18 cellular contexts compared by ENCODE assay signal in the genomic region with DNA sequence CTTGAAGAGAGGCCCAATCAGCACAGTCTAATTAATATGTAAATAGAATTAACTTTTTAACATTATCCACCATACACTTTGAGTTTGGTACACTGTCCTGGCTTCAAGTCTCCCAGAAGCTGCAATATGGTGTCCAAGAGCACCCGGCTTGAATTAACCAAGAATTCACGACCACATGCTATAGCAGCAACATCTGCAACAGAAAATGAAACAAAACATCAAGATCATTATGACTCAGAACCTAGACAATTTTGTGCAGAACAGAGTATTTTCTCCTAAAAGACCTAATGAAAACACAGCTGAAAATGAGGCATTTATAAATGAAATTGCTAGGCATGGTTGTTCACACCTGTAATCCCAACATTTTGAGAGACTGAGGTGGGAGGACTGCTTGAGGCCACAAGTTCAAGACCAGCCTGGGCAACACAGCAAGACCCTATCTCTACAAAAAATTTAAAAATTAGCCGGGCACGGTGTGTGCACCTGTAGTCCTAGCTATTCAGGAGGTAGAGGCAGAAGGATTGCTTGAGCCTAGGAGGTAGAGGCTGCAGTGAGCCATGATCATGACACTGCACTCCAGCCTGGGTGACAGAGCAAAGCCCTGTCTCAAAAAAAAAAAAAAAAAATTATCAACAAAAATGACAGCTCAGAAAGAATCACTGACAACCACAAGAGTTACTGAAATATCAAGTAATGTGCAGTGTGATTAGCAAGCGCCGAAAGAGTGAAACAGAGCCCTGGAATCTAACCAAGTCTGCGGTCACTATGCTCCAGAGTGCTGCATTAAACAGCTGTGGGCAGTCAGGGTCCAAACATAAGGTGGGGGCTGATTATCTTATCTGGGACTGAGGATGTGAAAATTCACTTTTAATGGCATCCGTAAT. TPM values are rescaled to one million over a fixed set of nuclear protein-coding genes. Genes with fewer than 3 reads are reported as not detected.
DNase-seq lines count a peak whose midpoint lies in the region; ATAC-seq and TF ChIP-seq lines count a peak whose summit lies in the region.
"Had no signal": no experiment of that assay in that cellular context is flagged by ENCODE, and none has a peak within 500 bp of the region (broad histone marks: within the 10 kb centered on the region; RNA-seq: fewer than 3 reads in every experiment).

No MANE protein-coding gene starts in this region.

- no peaks in the 10 kb centered on the region for H3K9me3 Mint-ChIP-seq in chondrocyte (ENCODE audit: low read depth)
- H3K9me3 Mint-ChIP-seq in CD8-positive, alpha-beta memory T cell, result no peaks in the 10 kb centered on the region
- H3K9me3 Mint-ChIP-seq: activated T-helper 2 cell treated with anti-CD3 and anti-CD28 coated beads, Interferon-gamma antibody, Interleukin-2, Interleukin-4, amounts not matched to agents 10 μg/mL and 5 μg/mL and 100 μg/mL, durations not matched to agents 14 hours and 24 hours and 36 hours; IgD-negative memory B cell had no signal

- no peaks in the 10 kb centered on the region for H3K9me2 ChIP-seq in MM.1S (replicated peaks; ENCODE audit: insufficient read depth, low read length)

- no peaks in the 10 kb centered on the region for H3K36me3 Mint-ChIP-seq in chondrocyte (ENCODE audit: low read depth)
- peaks cover 0 to 4% (median 0%) of the 10 kb centered on the region in 3 donors for H3K36me3 Mint-ChIP-seq in CD8-positive, alpha-beta memory T cell
- H3K36me3 Mint-ChIP-seq: IgD-negative memory B cell had no signal

- H3K9ac ChIP-seq in MM.1S (ENCODE audit: low read length), result no peak overlapping the region

- intact Hi-C loops in left ventricle myocardium superior (cut with micrococcal nuclease), result no loop called here
- intact Hi-C loops in Right ventricle myocardium inferior (cut with DNase I), result no loop called here

- H3K4me1 ChIP-seq in MM.1S (ENCODE audit: low read length), result peaks cover 17% of the 10 kb centered on the region
- H3K4me1 ChIP-seq in CD8-positive, alpha-beta memory T cell (ENCODE audit: insufficient read depth, low read length), result no peaks in the 10 kb centered on the region
- H3K4me1 ChIP-seq: ascending aorta, gastrocnemius medialis had no signal

- peak overlapping the region; percentile 40; the same call in 1 of the 2 replicates for H3K4me2 ChIP-seq in MM.1S (ENCODE audit: low read depth, low read length)

- H3K4me1 Mint-ChIP-seq in chondrocyte (ENCODE audit: low read depth), result peaks cover 51% of the 10 kb centered on the region
- H3K4me1 Mint-ChIP-seq in CD8-positive, alpha-beta memory T cell, result no peaks in the 10 kb centered on the region

- no peaks in the 10 kb centered on the region for H3K27me3 Mint-ChIP-seq in chondrocyte (ENCODE audit: low read depth)
- peaks cover under 1 to 2% of the 10 kb centered on the region in 2 donors for H3K27me3 Mint-ChIP-seq in CD8-positive, alpha-beta memory T cell
- H3K27me3 Mint-ChIP-seq: IgD-negative memory B cell had no signal

- DNase-seq in left ventricle myocardium superior, result no peak
- no peak for DNase-seq in Right ventricle myocardium inferior (ENCODE audit: missing footprints)
- DNase-seq in MM.1S, result peak; percentile 58
- no peak for DNase-seq in chondrocyte (ENCODE audit: low spot score)
- DNase-seq in NCI-H2227 treated with DMSO at 0.1 percent for 48 hours (lab: John Stamatoyannopoulos, UW), result no peak
- no peak for DNase-seq in CD8-positive, alpha-beta memory T cell
- DNase-seq in stimulated activated CD4-positive, alpha-beta T cell treated with anti-CD3 and anti-CD28 coated beads, Interleukin-4, amount 100 ng/mL, for 24 hours, result no peak
- DNase-seq: ACHN; activated CD4-positive, alpha-beta T cell treated with anti-CD3 and anti-CD28 coated beads for 48 hours; gastrocnemius medialis; NCI-H1417; NCI-H446 treated with DMSO at 0.1 percent for 48 hours; PC-3; substantia nigra had no signal

- H3F3A ChIP-seq in MM.1S (ENCODE audit: insufficient read depth, low read length), result peaks cover 17% of the 10 kb centered on the region

- no peaks in the 10 kb centered on the region for H4K20me1 ChIP-seq in MM.1S (ENCODE audit: insufficient read depth, low read length)

- H2AFZ ChIP-seq in MM.1S (ENCODE audit: low read length), result no peak overlapping the region

- ATAC-seq in left ventricle myocardium superior, result peak; percentile 55
- ATAC-seq in Right ventricle myocardium inferior, result no peak
- no peak for ATAC-seq in GM18502 (IDR thresholded peaks at IDR 0.05; ENCODE audit: poor library complexity, unreplicated experiment)
- ATAC-seq: gastrocnemius medialis, PC-3 had no signal

- POLR2A ChIA-PET in CD8-positive, alpha-beta memory T cell (lab: Charles Lee), result no interaction called here

- no peaks in the 10 kb centered on the region for H3K9me3 ChIP-seq in MM.1S (replicated peaks; ENCODE audit: insufficient read depth, low read length)
- no peaks in the 10 kb centered on the region for H3K9me3 ChIP-seq in CD8-positive, alpha-beta memory T cell (ENCODE audit: low read length)
- H3K9me3 ChIP-seq: ascending aorta, gastrocnemius medialis had no signal

- H3K4me3 ChIP-seq in MM.1S (ENCODE audit: low read length), result no peak overlapping the region
- H3K4me3 ChIP-seq in CD8-positive, alpha-beta memory T cell (ENCODE audit: low read length), result no peak overlapping the region
- H3K4me3 ChIP-seq: ascending aorta, gastrocnemius medialis had no signal

- no peaks in the 10 kb centered on the region for H3K36me3 ChIP-seq in MM.1S (replicated peaks; ENCODE audit: insufficient read depth, low read length)
- H3K36me3 ChIP-seq in CD8-positive, alpha-beta memory T cell (ENCODE audit: insufficient read depth, low read length), result no peaks in the 10 kb centered on the region
- H3K36me3 ChIP-seq: ascending aorta, gastrocnemius medialis had no signal

- H3K79me2 ChIP-seq in MM.1S (ENCODE audit: low read length), result no peaks in the 10 kb centered on the region

- CTCF ChIA-PET in CD8-positive, alpha-beta memory T cell (lab: Charles Lee), result no interaction called here

- no peak overlapping the region for H3K4me3 Mint-ChIP-seq in chondrocyte (ENCODE audit: unreplicated experiment)
- no peak overlapping the region for H3K4me3 Mint-ChIP-seq in CD8-positive, alpha-beta memory T cell
- H3K4me3 Mint-ChIP-seq: IgD-negative memory B cell had no signal

- TF ChIP-seq CTCF in MM.1S (IDR thresholded peaks at IDR 0.05; ENCODE audit: low read length) (no peak), chondrocyte (IDR thresholded peaks at IDR 0.05) (no peak)

- H3K27me3 ChIP-seq in MM.1S (replicated peaks; ENCODE audit: insufficient read depth, low read length), result no peaks in the 10 kb centered on the region
- H3K27me3 ChIP-seq in CD8-positive, alpha-beta memory T cell (ENCODE audit: insufficient read depth, low read length, poor library complexity, severe bottlenecking), result no peaks in the 10 kb centered on the region
- H3K27me3 ChIP-seq: ascending aorta, gastrocnemius medialis had no signal

- H3K27ac ChIP-seq in MM.1S (ENCODE audit: low read length), result no peak overlapping the region
- no peak overlapping the region for H3K27ac ChIP-seq in CD8-positive, alpha-beta memory T cell (ENCODE audit: low read depth, low read length)
- H3K27ac ChIP-seq: ascending aorta, gastrocnemius medialis had no signal

- peak overlapping the region; percentile 69 for H3K27ac Mint-ChIP-seq in chondrocyte (ENCODE audit: unreplicated experiment)
- no peak overlapping the region for H3K27ac Mint-ChIP-seq in CD8-positive, alpha-beta memory T cell
- H3K27ac Mint-ChIP-seq: activated T-helper 2 cell treated with anti-CD3 and anti-CD28 coated beads, Interferon-gamma antibody, Interleukin-2, Interleukin-4, amounts not matched to agents 10 μg/mL and 5 μg/mL and 100 μg/mL, durations not matched to agents 14 hours and 24 hours and 36 hours; IgD-negative memory B cell had no signal

RNA-seq across cellular contexts. Expression of gene HSF2BP, which starts 45.3 kb away (rescaled TPM):
- total RNA-seq in left ventricle myocardium superior, result not detected
- total RNA-seq in Right ventricle myocardium inferior, result not detected
- total RNA-seq in chondrocyte, result 3.5 to 5.0 TPM (median 4.0 TPM) in 3 replicates
- total RNA-seq in CD8-positive, alpha-beta memory T cell, result 1 to 10 TPM in 1 of 2 experiments, under 1 TPM in 1; 0.53 to 1.4 TPM
- polyA plus RNA-seq in CD8-positive, alpha-beta memory T cell, result 0.28 TPM

RNA-seq across cellular contexts. Expression of gene RRP1B, which starts 45.4 kb away (rescaled TPM):
- 9.9 TPM for total RNA-seq in left ventricle myocardium superior
- total RNA-seq in Right ventricle myocardium inferior, result 9.5 TPM
- total RNA-seq in chondrocyte, result 24.5 to 29.0 TPM (median 24.8 TPM) in 3 replicates
- total RNA-seq in CD8-positive, alpha-beta memory T cell, result 10 to 100 TPM; 92.6 to 94.3 TPM
- 43.6 TPM for polyA plus RNA-seq in CD8-positive, alpha-beta memory T cell
